ENCODE assay signal across 14 cellular contexts in the genomic region with DNA sequence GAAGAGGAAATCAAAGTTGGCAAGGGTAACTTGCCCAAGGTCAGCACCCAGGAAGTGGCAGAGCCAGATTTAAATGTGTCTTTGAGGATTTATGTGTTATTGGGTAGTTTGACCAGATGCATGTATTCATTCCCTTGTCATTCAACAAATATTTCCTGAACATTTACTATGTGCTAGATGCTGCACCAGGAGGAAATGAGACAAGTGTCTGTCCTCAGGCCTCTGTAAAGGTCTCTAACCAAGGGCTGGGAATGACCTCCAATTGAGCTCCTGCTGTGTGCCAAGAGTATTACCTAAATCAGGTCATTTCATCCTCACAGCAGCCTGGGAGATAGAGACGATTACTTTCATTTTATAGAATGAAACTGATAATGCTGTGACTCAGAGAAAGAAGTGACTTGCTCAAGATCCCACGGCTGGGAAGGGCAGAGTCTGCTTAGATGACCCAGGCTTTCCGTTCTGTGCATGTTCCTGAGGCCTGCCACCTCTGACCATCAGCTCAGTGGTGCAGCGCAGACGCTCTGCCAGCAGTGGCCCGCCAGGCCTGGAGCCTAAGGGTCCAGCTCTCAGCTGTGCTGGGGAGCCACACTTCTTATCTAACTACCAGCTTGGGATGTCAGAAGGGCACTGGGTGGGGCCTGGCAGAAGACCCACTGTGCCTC. TPM values are rescaled to one million over a fixed set of nuclear protein-coding genes. Genes with fewer than 3 reads are reported as not detected.
DNase-seq lines count a peak whose midpoint lies in the region; ATAC-seq, FAIRE-seq and TF ChIP-seq lines count a peak whose summit lies in the region.
"Had no signal": no experiment of that assay in that cellular context is flagged by ENCODE, and none has a peak within 500 bp of the region (broad histone marks: within the 10 kb centered on the region; RNA-seq: fewer than 3 reads in every experiment).

No MANE protein-coding gene starts in this region.

- H3K4me1 ChIP-seq in PC-3 (ENCODE audit: insufficient read depth, low read length) = peaks cover 54% of the 10 kb centered on the region
- H3K4me1 ChIP-seq in psoas muscle = peaks cover 5% of the 10 kb centered on the region
- H3K4me1 ChIP-seq: SJCRH30, testis had no signal

- CTCF ChIA-PET in PC-3 (lab: Charles Lee) = no interaction called here

- peak; percentile 43 for DNase-seq in NK-92 treated with Interleukin-12 subunit alpha and Interleukin-12 subunit beta, amount 100 ng/mL, for 24 hours (lab: John Stamatoyannopoulos, UW)
- no peak for DNase-seq in NK-92 (lab: John Stamatoyannopoulos, UW; ENCODE audit: unreplicated experiment)
- peak; percentile 67 for DNase-seq in PC-3
- DNase-seq in bronchial epithelial cell (ENCODE audit: low read depth) = peak; percentile 33
- peak; percentile 35 for DNase-seq in renal cortical epithelial cell (ENCODE audit: low read depth)
- DNase-seq in SIG-M5 treated with dmso at 0.1 percent for 504 hours (lab: John Stamatoyannopoulos, UW; ENCODE audit: unreplicated experiment) = no peak
- no peak for DNase-seq in psoas muscle
- DNase-seq: hippocampal formation, SJCRH30 had no signal

- no peaks in the 10 kb centered on the region for H3K9me3 ChIP-seq in PC-3 (ENCODE audit: low read length)
- H3K9me3 ChIP-seq in psoas muscle = no peaks in the 10 kb centered on the region
- H3K9me3 ChIP-seq: SJCRH30, testis had no signal

- TF ChIP-seq CTCF in PC-3 (conservative IDR thresholded peaks at IDR 0.05; ENCODE audit: low read depth, low read length) (no peak), bronchial epithelial cell (IDR thresholded peaks at IDR 0.05; ENCODE audit: insufficient read depth, low read length, severe bottlenecking) (no peak), psoas muscle (IDR thresholded peaks at IDR 0.05) (no peak)

- H3K36me3 ChIP-seq in PC-3 (ENCODE audit: low read depth, low read length) = no peaks in the 10 kb centered on the region
- no peaks in the 10 kb centered on the region for H3K36me3 ChIP-seq in bronchial epithelial cell (ENCODE audit: control insufficient read depth, insufficient read depth, low read length)
- no peaks in the 10 kb centered on the region for H3K36me3 ChIP-seq in psoas muscle (ENCODE audit: insufficient read depth in 1 of 2, low read depth in 1 of 2)
- H3K36me3 ChIP-seq: SJCRH30 had no signal

- FAIRE-seq in bronchial epithelial cell (lab: Jason Lieb, UNC) = no peak

- POLR2A ChIA-PET in PC-3 (lab: Charles Lee; ENCODE audit: unreplicated experiment) = interaction anchor here (0.6 kb wide), 1 partner anchor 935 kb away, joined by 12 read pairs; no protein-coding TSS in a partner anchor

- no peaks in the 10 kb centered on the region for H4K20me1 ChIP-seq in PC-3 (ENCODE audit: low read length)

- peaks cover 15% of the 10 kb centered on the region for H3K79me2 ChIP-seq in PC-3 (ENCODE audit: low read length)

- H3K27ac ChIP-seq in PC-3 (ENCODE audit: low read length) (peak overlapping the region; percentile 75), psoas muscle (no peak overlapping the region)
- H3K27ac ChIP-seq: 22Rv1, dorsolateral prefrontal cortex, SJCRH30, testis had no signal

- no peaks in the 10 kb centered on the region for H3K9me2 ChIP-seq in PC-3 (replicated peaks; ENCODE audit: low read length)

- H3K27me3 ChIP-seq in PC-3 (ENCODE audit: low read length) (no peaks in the 10 kb centered on the region), bronchial epithelial cell (ENCODE audit: control insufficient read depth, insufficient read depth, low read length) (no peaks in the 10 kb centered on the region), psoas muscle (ENCODE audit: insufficient read depth in 3 of 3, low read length in 2 of 3) (peaks cover 0 to 26% (median 2%) of the 10 kb centered on the region in 3 donors)
- H3K27me3 ChIP-seq: testis had no signal

- no peak overlapping the region for H3K9ac ChIP-seq in PC-3 (ENCODE audit: low read length)

- 86 to 93% (median 89%) methylated on average over 6 of the region's 6 CpGs for WGBS in psoas muscle, 3 donors

- ATAC-seq in PC-3 = peak; percentile 18
- no peak for ATAC-seq in HG03095 (IDR thresholded peaks at IDR 0.05; ENCODE audit: unreplicated experiment)
- no peak for ATAC-seq in psoas muscle

- H3K4me3 ChIP-seq in PC-3 (ENCODE audit: low read length) = no peak overlapping the region
- H3K4me3 ChIP-seq in bronchial epithelial cell (ENCODE audit: low read depth, low read length) = no peak overlapping the region
- no peak overlapping the region for H3K4me3 ChIP-seq in psoas muscle
- H3K4me3 ChIP-seq: dorsolateral prefrontal cortex, SJCRH30, testis had no signal

- BruUV-seq in PC-3 (replicated peaks; lab: Mats Ljungman, UMichigan) = no TSS peak

- peak overlapping the region; percentile 55 for H3K4me2 ChIP-seq in PC-3 (ENCODE audit: low read length)

- intact Hi-C loops in PC-3 (cut with micrococcal nuclease) = no loop called here
- intact Hi-C loops in psoas muscle (cut with DNase I) = no loop called here

- H2AFZ ChIP-seq in PC-3 (ENCODE audit: low read length) = no peak overlapping the region

- H3F3A ChIP-seq in PC-3 (ENCODE audit: low read length, unreplicated experiment) = no peaks in the 10 kb centered on the region

RNA-seq across cellular contexts. Expression of a gene that starts 3.5 kb away (rescaled TPM):
- total RNA-seq in PC-3 (2014; rRNA removed) = 21.8 and 31.3 TPM in 2 replicates
- total RNA-seq in bronchial epithelial cell = 7.4 and 12.5 TPM in 2 replicates
- total RNA-seq in renal cortical epithelial cell = 6.9 and 10.3 TPM in 2 replicates
- under 1 TPM in 2 of 4 donors, not detected in 2; 0.13 TPM for total RNA-seq in psoas muscle
- under 1 TPM; 0.03 TPM for polyA plus RNA-seq in psoas muscle
- total RNA-seq: G401, SJCRH30 had no signal

RNA-seq across cellular contexts. Expression of a gene that starts 40.3 kb away (rescaled TPM):
- total RNA-seq in PC-3 (2014; rRNA removed) = 3.5 and 5.0 TPM in 2 replicates
- 5.3 and 5.9 TPM in 2 replicates for total RNA-seq in bronchial epithelial cell
- total RNA-seq in renal cortical epithelial cell = 4.5 and 9.2 TPM in 2 replicates
- total RNA-seq in psoas muscle = 1 to 10 TPM; 2.4 to 3.7 (median 3.4) TPM
- 1 to 10 TPM; 3.3 to 5.6 (median 5.3) TPM for polyA plus RNA-seq in psoas muscle

Comparison
In these comparisons a context has a peak if more than half of its experiments do, and no peak if none do; other contexts are left out.
1. DNase-seq: peak in NK-92 treated with Interleukin-12 subunit alpha and Interleukin-12 subunit beta, amount 100 ng/mL, for 24 hours (single experiment), PC-3 (single experiment), bronchial epithelial cell (single experiment) and renal cortical epithelial cell (single experiment); none in NK-92 (single experiment), SIG-M5 treated with dmso at 0.1 percent for 504 hours (single experiment) and psoas muscle (0 of 2).